Comparison of ENCODE assay signal across 1 cellular context in the genomic region with DNA sequence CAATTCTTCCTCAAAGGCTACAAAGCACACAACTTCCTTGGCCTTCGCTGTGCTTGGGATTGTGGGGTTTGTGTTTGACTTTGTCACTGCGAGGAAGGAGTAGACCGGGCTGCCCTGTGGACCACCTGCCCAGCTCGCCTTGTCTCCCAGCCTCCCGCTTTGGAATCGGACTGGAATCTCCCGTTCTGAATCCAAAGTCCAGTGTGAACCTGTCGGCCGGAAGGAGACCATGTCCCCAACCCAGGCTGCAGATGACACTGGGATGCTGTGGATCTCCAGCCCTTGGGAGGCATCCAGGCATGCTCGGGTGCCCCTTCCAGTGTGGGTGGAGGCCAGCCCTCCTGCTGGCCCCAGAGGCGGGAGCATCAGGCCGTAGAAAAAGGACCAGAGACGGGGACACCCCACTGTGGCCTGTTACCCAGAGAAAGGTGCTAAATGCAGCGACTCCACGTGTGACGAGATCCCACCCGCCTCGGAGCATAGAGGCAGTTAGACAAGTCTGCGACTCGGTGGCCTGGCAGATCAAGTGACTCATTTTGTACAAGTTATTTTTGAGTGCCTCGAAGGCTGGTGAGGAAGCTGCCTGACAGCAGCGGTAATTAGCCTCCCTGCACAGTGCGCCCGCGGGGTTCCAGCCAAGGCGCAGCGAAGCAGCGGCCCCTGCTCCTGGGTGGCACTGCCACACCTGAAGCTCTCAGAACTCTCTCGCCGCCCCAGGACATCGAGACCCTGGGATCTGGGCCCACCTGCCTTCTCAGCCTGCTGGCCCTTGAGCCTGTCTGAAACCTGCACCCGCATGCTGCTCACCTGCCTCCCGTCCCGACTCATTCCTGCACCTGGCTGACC.
TF ChIP-seq lines count a peak whose summit lies in the region.

No MANE protein-coding gene starts in this region.

TF ChIP-seq in HepG2, 621 proteins besides CTCF, POLR2A, EP300 and RAD21 (continued from another document and continues in another):
- TF ChIP-seq UBTF (CRISPR knock-in tag; IDR thresholded peaks at IDR 0.05) (peak; percentile 49; the same call in 1 of the 2 replicates), PAX8 (CRISPR knock-in tag; IDR thresholded peaks at IDR 0.05; ENCODE audit: borderline replicate concordance) (no peak), ZIK1 (CRISPR knock-in tag; IDR thresholded peaks at IDR 0.05; ENCODE audit: borderline replicate concordance, low read depth) (0 out of 2 replicates have a peak, but pooled peaks have one; percentile 36), MIXL1 (CRISPR knock-in tag; IDR thresholded peaks at IDR 0.05) (0 out of 2 replicates have a peak, but pooled peaks have one; percentile 14), CERS6 (CRISPR knock-in tag; IDR thresholded peaks at IDR 0.05) (peak; percentile 19; the same call in 1 of the 2 replicates), SOX13 (IDR thresholded peaks at IDR 0.05) (no peak), SOX13 (CRISPR knock-in tag; conservative IDR thresholded peaks at IDR 0.05 in 1 of 2, IDR thresholded peaks at IDR 0.05 in 1 of 2) (peak in 1 of 2 experiments; percentile 11; a peak in 1 of 4 replicates), ZSCAN22 (CRISPR knock-in tag; IDR thresholded peaks at IDR 0.05) (no peak), ZNF607 (CRISPR knock-in tag; IDR thresholded peaks at IDR 0.05; ENCODE audit: borderline replicate concordance) (no peak; the same call in 1 of the 2 replicates), SAP130 (CRISPR knock-in tag; IDR thresholded peaks at IDR 0.05; ENCODE audit: low read depth) (peak; percentile 59), SOX5 (CRISPR knock-in tag; IDR thresholded peaks at IDR 0.05; ENCODE audit: borderline replicate concordance) (peak; percentile 35; the same call in 1 of the 2 replicates), PAXIP1 (CRISPR knock-in tag; conservative IDR thresholded peaks at IDR 0.05) (peak; percentile 83), ZNF788 (CRISPR knock-in tag; IDR thresholded peaks at IDR 0.05; ENCODE audit: borderline replicate concordance) (peak; percentile 66; the same call in 1 of the 2 replicates), TEAD3 (CRISPR knock-in tag; optimal IDR thresholded peaks at IDR 0.05; ENCODE audit: borderline replicate concordance) (peak; percentile 77), GABPA (IDR thresholded peaks at IDR 0.05; ENCODE audit: low read depth, low read length) (no peak), GABPA (CRISPR knock-in tag; IDR thresholded peaks at IDR 0.05; ENCODE audit: low read depth) (no peak), ZFX (CRISPR knock-in tag; IDR thresholded peaks at IDR 0.05; ENCODE audit: low read depth) (peak; percentile 59; the same call in 1 of the 2 replicates), SRSF1 (optimal IDR thresholded peaks at IDR 0.05; ENCODE audit: low read depth, low read length) (no peak), BCL3 (CRISPR knock-in tag; IDR thresholded peaks at IDR 0.05) (peak; percentile 62; the same call in 1 of the 2 replicates), ZNF687 (CRISPR knock-in tag; IDR thresholded peaks at IDR 0.05) (peak; percentile 99), ZNF331 (CRISPR knock-in tag; IDR thresholded peaks at IDR 0.05) (peak; percentile 67; the same call in 1 of the 2 replicates), MAZ (IDR thresholded peaks at IDR 0.05; ENCODE audit: borderline replicate concordance, low read depth, low read length) (no peak), MAZ (CRISPR knock-in tag; IDR thresholded peaks at IDR 0.05; ENCODE audit: low read depth) (peak; percentile 44; the same call in 1 of the 2 replicates), CREB3 (CRISPR knock-in tag; IDR thresholded peaks at IDR 0.05) (0 out of 2 replicates have a peak, but pooled peaks have one; percentile 45)
- TF ChIP-seq, protein P1, sequence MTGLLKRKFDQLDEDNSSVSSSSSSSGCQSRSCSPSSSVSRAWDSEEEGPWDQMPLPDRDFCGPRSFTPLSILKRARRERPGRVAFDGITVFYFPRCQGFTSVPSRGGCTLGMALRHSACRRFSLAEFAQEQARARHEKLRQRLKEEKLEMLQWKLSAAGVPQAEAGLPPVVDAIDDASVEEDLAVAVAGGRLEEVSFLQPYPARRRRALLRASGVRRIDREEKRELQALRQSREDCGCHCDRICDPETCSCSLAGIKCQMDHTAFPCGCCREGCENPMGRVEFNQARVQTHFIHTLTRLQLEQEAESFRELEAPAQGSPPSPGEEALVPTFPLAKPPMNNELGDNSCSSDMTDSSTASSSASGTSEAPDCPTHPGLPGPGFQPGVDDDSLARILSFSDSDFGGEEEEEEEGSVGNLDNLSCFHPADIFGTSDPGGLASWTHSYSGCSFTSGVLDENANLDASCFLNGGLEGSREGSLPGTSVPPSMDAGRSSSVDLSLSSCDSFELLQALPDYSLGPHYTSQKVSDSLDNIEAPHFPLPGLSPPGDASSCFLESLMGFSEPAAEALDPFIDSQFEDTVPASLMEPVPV (CRISPR knock-in tag; IDR thresholded peaks at IDR 0.05): no peak
- TF ChIP-seq, protein P2, sequence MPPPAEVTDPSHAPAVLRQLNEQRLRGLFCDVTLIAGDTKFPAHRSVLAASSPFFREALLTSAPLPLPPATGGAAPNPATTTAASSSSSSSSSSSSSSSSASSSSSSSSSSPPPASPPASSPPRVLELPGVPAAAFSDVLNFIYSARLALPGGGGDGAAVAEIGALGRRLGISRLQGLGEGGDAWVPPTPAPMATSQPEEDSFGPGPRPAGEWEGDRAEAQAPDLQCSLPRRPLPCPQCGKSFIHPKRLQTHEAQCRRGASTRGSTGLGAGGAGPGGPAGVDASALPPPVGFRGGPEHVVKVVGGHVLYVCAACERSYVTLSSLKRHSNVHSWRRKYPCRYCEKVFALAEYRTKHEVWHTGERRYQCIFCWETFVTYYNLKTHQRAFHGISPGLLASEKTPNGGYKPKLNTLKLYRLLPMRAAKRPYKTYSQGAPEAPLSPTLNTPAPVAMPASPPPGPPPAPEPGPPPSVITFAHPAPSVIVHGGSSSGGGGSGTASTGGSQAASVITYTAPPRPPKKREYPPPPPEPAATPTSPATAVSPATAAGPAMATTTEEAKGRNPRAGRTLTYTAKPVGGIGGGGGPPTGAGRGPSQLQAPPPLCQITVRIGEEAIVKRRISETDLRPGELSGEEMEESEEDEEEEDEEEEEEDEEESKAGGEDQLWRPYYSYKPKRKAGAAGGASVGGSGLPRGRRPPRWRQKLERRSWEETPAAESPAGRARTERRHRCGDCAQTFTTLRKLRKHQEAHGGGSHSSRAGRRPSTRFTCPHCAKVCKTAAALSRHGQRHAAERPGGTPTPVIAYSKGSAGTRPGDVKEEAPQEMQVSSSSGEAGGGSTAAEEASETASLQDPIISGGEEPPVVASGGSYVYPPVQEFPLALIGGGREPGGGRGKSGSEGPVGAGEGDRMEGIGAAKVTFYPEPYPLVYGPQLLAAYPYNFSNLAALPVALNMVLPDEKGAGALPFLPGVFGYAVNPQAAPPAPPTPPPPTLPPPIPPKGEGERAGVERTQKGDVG (CRISPR knock-in tag; IDR thresholded peaks at IDR 0.05; ENCODE audit: borderline replicate concordance): peak; percentile 37; the same call in 1 of the 2 replicates
